Comparison of ENCODE assay signal across 21 cellular contexts in genomic region chr2:147099845-147100244, GRCh38.
"Had no signal": no experiment of that assay in that cellular context is flagged by ENCODE, and none has a peak within 500 bp of the region (broad histone marks: within the 10 kb centered on the region; RNA-seq: fewer than 3 reads in every experiment).

No MANE protein-coding gene starts in this region.

- H3K9me3 ChIP-seq: body of pancreas, heart left ventricle, right lobe of liver, transverse colon, vagina had no signal

- H3K27me3 ChIP-seq: body of pancreas, right lobe of liver, transverse colon, vagina had no signal

- H3K36me3 ChIP-seq: heart left ventricle, right lobe of liver, transverse colon, vagina had no signal

- H3K4me1 ChIP-seq: heart left ventricle, right lobe of liver, transverse colon, vagina had no signal

- H3K36me3 Mint-ChIP-seq: activated CD4-positive, alpha-beta memory T cell treated with anti-CD3 and anti-CD28 coated beads for 36 hours; activated naive CD4-positive, alpha-beta T cell treated with anti-CD3 and anti-CD28 coated beads, Interleukin-2, amount 10 ng/mL, durations not matched to agents 7 days and 5 days; naive B cell; stimulated activated naive B cell treated with anti-CD40 and anti-IgM and Interleukin-4, amounts not matched to agents 10 μg/mL and 1 μg/mL and 100 μg/mL, for 72 hours had no signal

- H3K4me3 Mint-ChIP-seq: activated CD4-positive, alpha-beta memory T cell treated with anti-CD3 and anti-CD28 coated beads for 36 hours; activated naive CD4-positive, alpha-beta T cell treated with anti-CD3 and anti-CD28 coated beads, Interleukin-2, amount 10 ng/mL, durations not matched to agents 7 days and 5 days; effector memory CD8-positive, alpha-beta T cell; naive B cell; stimulated activated naive B cell treated with anti-CD40 and anti-IgM and Interleukin-4, amounts not matched to agents 10 μg/mL and 1 μg/mL and 100 μg/mL, for 72 hours had no signal

- H3K9me3 Mint-ChIP-seq: activated CD4-positive, alpha-beta memory T cell treated with anti-CD3 and anti-CD28 coated beads for 36 hours; activated naive CD4-positive, alpha-beta T cell treated with anti-CD3 and anti-CD28 coated beads, Interleukin-2, amount 10 ng/mL, durations not matched to agents 7 days and 5 days had no signal

- H3K27ac ChIP-seq: body of pancreas, heart left ventricle, right lobe of liver, transverse colon, vagina had no signal

- DNase-seq: activated CD4-positive, alpha-beta memory T cell treated with anti-CD3 and anti-CD28 coated beads for 36 hours; activated CD4-positive, alpha-beta T cell treated with anti-CD3 and anti-CD28 coated beads for 4 hours; activated CD4-positive, CD25-positive, alpha-beta regulatory T cell; activated effector memory CD4-positive, alpha-beta T cell treated with Interleukin-2 at 50 U/mL for 16 hours; activated naive CD4-positive, alpha-beta T cell treated with anti-CD3 and anti-CD28 coated beads, Interleukin-2, amount 10 ng/mL, durations not matched to agents 7 days and 5 days; activated T-cell treated with anti-CD3 and anti-CD28 coated beads, Interleukin-2, amount 50 U/mL, for 48 hours; anterior cingulate cortex; body of pancreas; central memory CD4-positive, alpha-beta T cell; effector memory CD8-positive, alpha-beta T cell; heart left ventricle; islet precursor cell; left colon; mesenchymal stem cell; naive B cell; nucleus accumbens; right lobe of liver; small intestine; stimulated activated naive B cell treated with anti-CD40 and anti-IgM and Interleukin-4, amounts not matched to agents 10 μg/mL and 1 μg/mL and 100 μg/mL, for 72 hours; transverse colon had no signal

- ATAC-seq: body of pancreas; effector memory CD8-positive, alpha-beta T cell; heart left ventricle; left colon; right lobe of liver; stimulated activated naive B cell treated with anti-CD40 and anti-IgM and Interleukin-4, amounts not matched to agents 10 μg/mL and 1 μg/mL and 100 μg/mL, for 72 hours had no signal

- H3K27me3 Mint-ChIP-seq: activated CD4-positive, alpha-beta memory T cell treated with anti-CD3 and anti-CD28 coated beads for 36 hours; activated naive CD4-positive, alpha-beta T cell treated with anti-CD3 and anti-CD28 coated beads, Interleukin-2, amount 10 ng/mL, durations not matched to agents 7 days and 5 days; effector memory CD8-positive, alpha-beta T cell; stimulated activated naive B cell treated with anti-CD40 and anti-IgM and Interleukin-4, amounts not matched to agents 10 μg/mL and 1 μg/mL and 100 μg/mL, for 72 hours had no signal

- H3K27ac Mint-ChIP-seq: activated CD4-positive, alpha-beta memory T cell treated with anti-CD3 and anti-CD28 coated beads for 36 hours; activated naive CD4-positive, alpha-beta T cell treated with anti-CD3 and anti-CD28 coated beads, Interleukin-2, amount 10 ng/mL, durations not matched to agents 7 days and 5 days; effector memory CD8-positive, alpha-beta T cell; naive B cell; stimulated activated naive B cell treated with anti-CD40 and anti-IgM and Interleukin-4, amounts not matched to agents 10 μg/mL and 1 μg/mL and 100 μg/mL, for 72 hours had no signal

- H3K4me3 ChIP-seq: body of pancreas, heart left ventricle, right lobe of liver, transverse colon, vagina had no signal

- H3K4me1 Mint-ChIP-seq: activated naive CD4-positive, alpha-beta T cell treated with anti-CD3 and anti-CD28 coated beads, Interleukin-2, amount 10 ng/mL, durations not matched to agents 7 days and 5 days; naive B cell; stimulated activated naive B cell treated with anti-CD40 and anti-IgM and Interleukin-4, amounts not matched to agents 10 μg/mL and 1 μg/mL and 100 μg/mL, for 72 hours had no signal
